Comparison of ENCODE assay signal across 23 cellular contexts in genomic region chr3:194078046-194078445, GRCh38. TPM values are rescaled to one million over a fixed set of nuclear protein-coding genes. Genes with fewer than 3 reads are reported as not detected.
"Had no signal": no experiment of that assay in that cellular context is flagged by ENCODE, and none has a peak within 500 bp of the region (broad histone marks: within the 10 kb centered on the region; RNA-seq: fewer than 3 reads in every experiment).

No MANE protein-coding gene starts in this region.

- H3K4me3 Mint-ChIP-seq: naive thymus-derived CD8-positive, alpha-beta T cell; stimulated activated effector memory CD8-positive, alpha-beta T cell treated with anti-CD3 and anti-CD28 coated beads, Interleukin-12 subunit alpha, Interleukin-12 subunit beta, amount 100 ng/mL, for 72 hours; stimulated activated naive CD8-positive, alpha-beta T cell treated with anti-CD3 and anti-CD28 coated beads, Interleukin-15, Interleukin-2, amounts not matched to agents 100 ng/mL and 50 ng/mL, for 24 hours had no signal

- H3K4me2 ChIP-seq: hepatocyte had no signal

- H3K4me1 Mint-ChIP-seq: naive thymus-derived CD8-positive, alpha-beta T cell; stimulated activated effector memory CD8-positive, alpha-beta T cell treated with anti-CD3 and anti-CD28 coated beads, Interleukin-12 subunit alpha, Interleukin-12 subunit beta, amount 100 ng/mL, for 72 hours had no signal

- H2AFZ ChIP-seq: hepatocyte had no signal

- ATAC-seq: heart right ventricle; left lobe of liver; naive thymus-derived CD8-positive, alpha-beta T cell; sciatic nerve; stimulated activated effector memory CD8-positive, alpha-beta T cell treated with anti-CD3 and anti-CD28 coated beads, Interleukin-12 subunit alpha, Interleukin-12 subunit beta, amount 100 ng/mL, for 72 hours had no signal

- H3K9me3 Mint-ChIP-seq: naive thymus-derived CD8-positive, alpha-beta T cell; stimulated activated effector memory CD8-positive, alpha-beta T cell treated with anti-CD3 and anti-CD28 coated beads, Interleukin-12 subunit alpha, Interleukin-12 subunit beta, amount 100 ng/mL, for 72 hours; stimulated activated naive CD8-positive, alpha-beta T cell treated with anti-CD3 and anti-CD28 coated beads, Interleukin-15, Interleukin-2, amounts not matched to agents 100 ng/mL and 50 ng/mL, for 24 hours had no signal

- H3K27me3 ChIP-seq: hepatocyte, ovary, right atrium auricular region, spleen, suprapubic skin, uterus had no signal

- DNase-seq: heart right ventricle; islet precursor cell; lower lobe of right lung; mammary epithelial cell; mesenchymal stem cell; naive thymus-derived CD8-positive, alpha-beta T cell; ovary; spleen; stimulated activated CD4-positive, alpha-beta T cell treated with anti-CD3 and anti-CD28 coated beads, Interleukin-4, amount 100 ng/mL, for 24 hours; stimulated activated naive CD4-positive, alpha-beta T cell; trophoblast cell; uterus had no signal

- H3K79me2 ChIP-seq: hepatocyte had no signal

- H3K36me3 ChIP-seq: heart right ventricle, lower lobe of right lung, ovary, right atrium auricular region, spleen, suprapubic skin, thoracic aorta, tibial artery, uterus had no signal

- H3K9me3 ChIP-seq: heart right ventricle, lower lobe of right lung, ovary, right atrium auricular region, spleen, suprapubic skin, thoracic aorta, tibial artery, uterus had no signal

- H3K36me3 Mint-ChIP-seq: naive thymus-derived CD8-positive, alpha-beta T cell; stimulated activated effector memory CD8-positive, alpha-beta T cell treated with anti-CD3 and anti-CD28 coated beads, Interleukin-12 subunit alpha, Interleukin-12 subunit beta, amount 100 ng/mL, for 72 hours had no signal

- H3K27ac Mint-ChIP-seq: naive thymus-derived CD8-positive, alpha-beta T cell; progenitor cell of endocrine pancreas; stimulated activated effector memory CD8-positive, alpha-beta T cell treated with anti-CD3 and anti-CD28 coated beads, Interleukin-12 subunit alpha, Interleukin-12 subunit beta, amount 100 ng/mL, for 72 hours; stimulated activated naive CD8-positive, alpha-beta T cell treated with anti-CD3 and anti-CD28 coated beads, Interleukin-15, Interleukin-2, amounts not matched to agents 100 ng/mL and 50 ng/mL, for 24 hours had no signal

- H3K27ac ChIP-seq: heart right ventricle, hepatocyte, lower lobe of right lung, ovary, right atrium auricular region, skin epidermis, spleen, suprapubic skin, thoracic aorta, tibial artery, uterus had no signal

- H3K4me3 ChIP-seq: heart right ventricle, hepatocyte, lower lobe of right lung, ovary, right atrium auricular region, skin epidermis, spleen, suprapubic skin, thoracic aorta, tibial artery, uterus had no signal

- H3K4me1 ChIP-seq: tibial artery, uterus had no signal

RNA-seq across cellular contexts. Expression of gene HES1, which starts 57.9 kb away (rescaled TPM):
- total RNA-seq: naive thymus-derived CD8-positive, alpha-beta T cell had no signal
- polyA plus RNA-seq: naive thymus-derived CD8-positive, alpha-beta T cell had no signal
